Comparison of ENCODE assay signal across 1 cellular context in genomic region chr6:70176853-70177550, GRCh38.
TF ChIP-seq lines count a peak whose summit lies in the region.

No MANE protein-coding gene starts in this region.

TF ChIP-seq in HEK293, 187 proteins besides CTCF, POLR2A, EP300 and RAD21 (continued from another document):
- TF ChIP-seq KLF7 (tag by site-specific recombination; IDR thresholded peaks at IDR 0.05; ENCODE audit: borderline replicate concordance) (no peak), ZNF354C (tag by site-specific recombination; IDR thresholded peaks at IDR 0.05; ENCODE audit: borderline replicate concordance, low read depth) (no peak), ZNF23 (tag by site-specific recombination; IDR thresholded peaks at IDR 0.05; ENCODE audit: borderline replicate concordance) (no peak), ZSCAN30 (tag by site-specific recombination; IDR thresholded peaks at IDR 0.05) (0 out of 2 replicates have a peak, but pooled peaks have one; percentile 4), ZNF239 (tag by site-specific recombination; IDR thresholded peaks at IDR 0.05) (no peak), HOXC10 (CRISPR knock-in tag; IDR thresholded peaks at IDR 0.05) (no peak), ZNF133 (tag by site-specific recombination; IDR thresholded peaks at IDR 0.05) (no peak), BCL6B (tag by site-specific recombination; IDR thresholded peaks at IDR 0.05) (no peak), OSR2 (tag by site-specific recombination; IDR thresholded peaks at IDR 0.05) (peak; percentile 90), FEZF1 (tag by site-specific recombination; IDR thresholded peaks at IDR 0.05) (peak; percentile 72), ZNF843 (tag by site-specific recombination; IDR thresholded peaks at IDR 0.05) (peak; percentile 66), KLF17 (tag by site-specific recombination; IDR thresholded peaks at IDR 0.05) (no peak), ZNF660 (tag by site-specific recombination; IDR thresholded peaks at IDR 0.05) (no peak), ZIC2 (tag by site-specific recombination; IDR thresholded peaks at IDR 0.05) (0 out of 2 replicates have a peak, but pooled peaks have one; percentile 24), ZNF426 (tag by site-specific recombination; IDR thresholded peaks at IDR 0.05) (0 out of 2 replicates have a peak, but pooled peaks have one; percentile 9), ZNF830 (tag by site-specific recombination; IDR thresholded peaks at IDR 0.05; ENCODE audit: low read depth) (no peak), ZNF280C (tag by site-specific recombination; IDR thresholded peaks at IDR 0.05) (no peak)
